Comparison of ENCODE assay signal across 1 cellular context in the genomic region with DNA sequence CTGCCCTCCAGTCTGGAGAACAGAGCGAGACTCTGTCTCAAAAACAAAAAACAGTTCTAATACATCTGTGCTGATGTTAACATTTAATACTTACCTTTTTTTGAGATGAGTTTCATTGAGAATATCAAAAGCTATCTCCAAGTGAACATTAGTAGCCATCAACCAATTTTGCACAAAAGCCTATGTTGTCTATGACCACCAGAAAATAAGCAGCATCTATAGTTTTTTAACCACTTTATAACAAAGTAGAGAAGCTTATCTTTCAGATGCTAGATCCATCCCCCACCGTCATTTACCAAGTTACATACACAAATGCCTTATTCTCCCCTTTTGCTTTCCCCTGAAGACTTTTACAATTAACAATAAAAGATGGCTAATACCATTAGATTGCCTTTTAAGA.
TF ChIP-seq lines count a peak whose summit lies in the region.

No MANE protein-coding gene starts in this region.

TF ChIP-seq in endothelial cell of umbilical vein, 7 proteins besides CTCF, POLR2A, EP300 and RAD21:
- TF ChIP-seq GATA2 (IDR thresholded peaks at IDR 0.05; ENCODE audit: insufficient read depth, insufficient read length, low read depth, low read length) (no peak), POLR2AphosphoS5 (IDR thresholded peaks at IDR 0.05; ENCODE audit: insufficient read depth, low read depth, low read length) (no peak), MAX (IDR thresholded peaks at IDR 0.05; ENCODE audit: insufficient read depth, insufficient read length) (no peak), EZH2 (IDR thresholded peaks at IDR 0.05; ENCODE audit: borderline replicate concordance, low read depth, low read length, severe bottlenecking) (no peak), FOS (IDR thresholded peaks at IDR 0.05; ENCODE audit: borderline replicate concordance, insufficient read depth, low read length) (no peak), MYC (IDR thresholded peaks at IDR 0.05; ENCODE audit: low read depth, low read length) (no peak), JUN (IDR thresholded peaks at IDR 0.05; ENCODE audit: borderline replicate concordance, insufficient read depth, insufficient read length, low read depth) (no peak)
